25 cellular contexts compared by ENCODE assay signal in the genomic region with DNA sequence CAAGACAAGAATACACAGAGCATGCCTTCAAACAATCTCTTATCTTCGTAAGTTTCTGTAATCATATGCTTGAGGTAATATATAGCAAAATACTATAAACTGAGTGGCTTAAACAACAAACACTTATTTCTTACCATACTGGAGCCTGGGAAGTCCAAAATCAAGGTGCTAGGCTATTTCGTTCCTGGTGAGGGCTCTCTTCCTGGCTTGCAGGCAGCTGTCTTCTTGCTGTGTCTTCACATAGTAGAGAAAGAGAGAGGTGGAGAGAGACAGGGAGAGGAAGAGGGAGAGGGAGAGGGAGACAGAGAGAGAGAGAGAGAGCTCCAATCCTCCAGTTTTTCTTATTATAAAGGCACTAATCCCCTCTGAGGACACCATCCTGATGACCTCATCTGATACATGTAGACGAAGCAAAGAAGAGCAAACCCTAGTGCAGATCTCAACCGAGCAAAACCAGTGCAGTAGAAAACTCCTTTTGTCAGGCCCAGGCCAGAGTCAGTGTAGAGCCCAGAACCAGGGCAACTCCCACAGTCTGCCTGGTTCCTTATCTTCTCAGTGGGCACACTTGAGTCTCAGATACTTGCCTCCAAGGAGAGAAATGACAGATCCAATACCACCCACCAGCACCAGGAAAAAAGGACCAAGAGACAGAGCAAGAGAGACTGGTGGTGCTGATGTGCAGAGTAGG.
"Had no signal": no experiment of that assay in that cellular context is flagged by ENCODE, and none has a peak within 500 bp of the region (broad histone marks: within the 10 kb centered on the region; RNA-seq: fewer than 3 reads in every experiment).

No MANE protein-coding gene starts in this region.

- H3K27ac Mint-ChIP-seq: activated CD4-positive, alpha-beta memory T cell treated with anti-CD3 and anti-CD28 coated beads, Interleukin-2, amount 10 ng/mL, durations not matched to agents 7 days and 5 days; activated CD4-positive, alpha-beta T cell treated with anti-CD3 and anti-CD28 coated beads, Interleukin-2, amount 10 ng/mL, durations not matched to agents 7 days and 5 days; activated naive CD4-positive, alpha-beta T cell treated with anti-CD3 and anti-CD28 coated beads, Interleukin-2, amount 10 ng/mL, durations not matched to agents 7 days and 5 days; activated naive CD4-positive, alpha-beta T cell treated with anti-CD3 and anti-CD28 coated beads, Interleukin-2, amount 50 U/mL, for 72 hours; activated naive CD8-positive, alpha-beta T cell treated with anti-CD3 and anti-CD28 coated beads, Interleukin-2, amount 10 ng/mL, durations not matched to agents 7 days and 5 days; activated T-cell treated with anti-CD3 and anti-CD28 coated beads, Interleukin-2, amount 50 U/mL, for 24 hours; activated T-cell treated with anti-CD3 and anti-CD28 coated beads, Interleukin-2, amount 50 U/mL, for 72 hours; dendritic cell treated with granulocyte-macrophage colony-stimulating factor and Interleukin-4, amounts not matched to agents 40 ng/mL and 50 ng/mL, for 4 days had no signal

- H3K27ac ChIP-seq: brain microvascular endothelial cell, coronary artery, esophagus squamous epithelium, gastroesophageal sphincter had no signal

- H3K9me3 Mint-ChIP-seq: activated CD4-positive, alpha-beta memory T cell treated with anti-CD3 and anti-CD28 coated beads, Interleukin-2, amount 10 ng/mL, durations not matched to agents 7 days and 5 days; activated CD4-positive, alpha-beta T cell treated with anti-CD3 and anti-CD28 coated beads, Interleukin-2, amount 10 ng/mL, durations not matched to agents 7 days and 5 days; activated naive CD4-positive, alpha-beta T cell treated with anti-CD3 and anti-CD28 coated beads, Interleukin-2, amount 10 ng/mL, durations not matched to agents 7 days and 5 days; activated naive CD4-positive, alpha-beta T cell treated with anti-CD3 and anti-CD28 coated beads, Interleukin-2, amount 50 U/mL, for 72 hours; activated naive CD8-positive, alpha-beta T cell treated with anti-CD3 and anti-CD28 coated beads, Interleukin-2, amount 10 ng/mL, durations not matched to agents 7 days and 5 days; activated T-cell treated with anti-CD3 and anti-CD28 coated beads, Interleukin-2, amount 50 U/mL, for 24 hours; activated T-cell treated with anti-CD3 and anti-CD28 coated beads, Interleukin-2, amount 50 U/mL, for 72 hours; central memory CD8-positive, alpha-beta T cell had no signal

- H3K36me3 ChIP-seq: brain microvascular endothelial cell, esophagus squamous epithelium, gastroesophageal sphincter had no signal

- H3K4me3 Mint-ChIP-seq: activated CD4-positive, alpha-beta memory T cell treated with anti-CD3 and anti-CD28 coated beads, Interleukin-2, amount 10 ng/mL, durations not matched to agents 7 days and 5 days; activated CD4-positive, alpha-beta T cell treated with anti-CD3 and anti-CD28 coated beads, Interleukin-2, amount 10 ng/mL, durations not matched to agents 7 days and 5 days; activated naive CD4-positive, alpha-beta T cell treated with anti-CD3 and anti-CD28 coated beads, Interleukin-2, amount 10 ng/mL, durations not matched to agents 7 days and 5 days; activated naive CD8-positive, alpha-beta T cell treated with anti-CD3 and anti-CD28 coated beads, Interleukin-2, amount 10 ng/mL, durations not matched to agents 7 days and 5 days; activated T-cell treated with anti-CD3 and anti-CD28 coated beads, Interleukin-2, amount 50 U/mL, for 24 hours; activated T-cell treated with anti-CD3 and anti-CD28 coated beads, Interleukin-2, amount 50 U/mL, for 72 hours; central memory CD8-positive, alpha-beta T cell; dendritic cell treated with granulocyte-macrophage colony-stimulating factor and Interleukin-4, amounts not matched to agents 40 ng/mL and 50 ng/mL, for 4 days had no signal

- DNase-seq: activated CD4-positive, alpha-beta memory T cell treated with anti-CD3 and anti-CD28 coated beads, Interleukin-2, amount 10 ng/mL, durations not matched to agents 7 days and 5 days; activated CD4-positive, alpha-beta T cell treated with anti-CD3 and anti-CD28 coated beads for 1 hour; activated CD4-positive, alpha-beta T cell treated with anti-CD3 and anti-CD28 coated beads for 4 hours; activated CD4-positive, alpha-beta T cell treated with anti-CD3 and anti-CD28 coated beads, Interleukin-2, amount 10 ng/mL, durations not matched to agents 7 days and 5 days; activated CD4-positive, alpha-beta T cell treated with anti-CD3 and anti-CD28 coated beads, Interleukin-2, amount 50 U/mL, for 4 hours; activated CD8-positive, alpha-beta memory T cell treated with anti-CD3 and anti-CD28 coated beads, Interleukin-2, amount 50 U/mL, for 48 hours; activated gamma-delta T cell; activated naive CD4-positive, alpha-beta T cell; activated naive CD4-positive, alpha-beta T cell treated with anti-CD3 and anti-CD28 coated beads, Interleukin-2, amount 10 ng/mL, durations not matched to agents 7 days and 5 days; activated naive CD8-positive, alpha-beta T cell treated with anti-CD3 and anti-CD28 coated beads, Interleukin-2, amount 10 ng/mL, durations not matched to agents 7 days and 5 days; activated T-cell treated with anti-CD3 and anti-CD28 coated beads for 4 hours; activated T-cell treated with anti-CD3 and anti-CD28 coated beads, Interleukin-2, amount 50 U/mL, for 24 hours; activated T-cell treated with anti-CD3 and anti-CD28 coated beads, Interleukin-2, amount 50 U/mL, for 72 hours; brain microvascular endothelial cell; dorsolateral prefrontal cortex; effector memory CD4-positive, alpha-beta T cell; erythroblast; esophagus squamous epithelium; foreskin melanocyte; T-helper 2 cell had no signal

- H3K27me3 Mint-ChIP-seq: activated CD4-positive, alpha-beta T cell treated with anti-CD3 and anti-CD28 coated beads, Interleukin-2, amount 10 ng/mL, durations not matched to agents 7 days and 5 days had no signal

- H3K36me3 Mint-ChIP-seq: activated naive CD4-positive, alpha-beta T cell treated with anti-CD3 and anti-CD28 coated beads, Interleukin-2, amount 10 ng/mL, durations not matched to agents 7 days and 5 days; activated naive CD4-positive, alpha-beta T cell treated with anti-CD3 and anti-CD28 coated beads, Interleukin-2, amount 50 U/mL, for 72 hours; activated naive CD8-positive, alpha-beta T cell treated with anti-CD3 and anti-CD28 coated beads, Interleukin-2, amount 10 ng/mL, durations not matched to agents 7 days and 5 days had no signal

- H3K4me3 ChIP-seq: coronary artery, dorsolateral prefrontal cortex, esophagus squamous epithelium, gastroesophageal sphincter had no signal

- ATAC-seq: activated naive CD4-positive, alpha-beta T cell treated with anti-CD3 and anti-CD28 coated beads, Interleukin-2, amount 50 U/mL, for 72 hours; activated T-cell treated with anti-CD3 and anti-CD28 coated beads, Interleukin-2, amount 50 U/mL, for 72 hours; gastroesophageal sphincter had no signal

- H3K27me3 ChIP-seq: brain microvascular endothelial cell, dorsolateral prefrontal cortex, esophagus squamous epithelium, gastroesophageal sphincter had no signal

- H3K4me1 ChIP-seq: esophagus squamous epithelium, gastroesophageal sphincter had no signal

- H3K4me1 Mint-ChIP-seq: activated CD4-positive, alpha-beta memory T cell treated with anti-CD3 and anti-CD28 coated beads, Interleukin-2, amount 10 ng/mL, durations not matched to agents 7 days and 5 days; activated CD4-positive, alpha-beta T cell treated with anti-CD3 and anti-CD28 coated beads, Interleukin-2, amount 10 ng/mL, durations not matched to agents 7 days and 5 days; activated naive CD4-positive, alpha-beta T cell treated with anti-CD3 and anti-CD28 coated beads, Interleukin-2, amount 10 ng/mL, durations not matched to agents 7 days and 5 days; activated naive CD8-positive, alpha-beta T cell treated with anti-CD3 and anti-CD28 coated beads, Interleukin-2, amount 10 ng/mL, durations not matched to agents 7 days and 5 days; central memory CD8-positive, alpha-beta T cell had no signal
